24 cellular contexts compared by ENCODE assay signal in genomic region chr10:100141446-100142087, GRCh38. TPM values are rescaled to one million over a fixed set of nuclear protein-coding genes. Genes with fewer than 3 reads are reported as not detected.
"Had no signal": no experiment of that assay in that cellular context is flagged by ENCODE, and none has a peak within 500 bp of the region (broad histone marks: within the 10 kb centered on the region; RNA-seq: fewer than 3 reads in every experiment).

No MANE protein-coding gene starts in this region.

- H3K9me3 ChIP-seq: SJSA1 had no signal

- FAIRE-seq: HTR-8/SVneo, RCC 7860 had no signal

- H3K9ac ChIP-seq: KMS-11 had no signal

- H3K27ac ChIP-seq: HL-60, KMS-11, SJSA1, SK-N-MC had no signal

- H3K4me3 ChIP-seq: SJSA1, SK-N-MC had no signal

- ATAC-seq: T-cell had no signal

- H3K4me2 ChIP-seq: KMS-11 had no signal

- H3K4me1 ChIP-seq: SJSA1 had no signal

- DNase-seq: Kasumi-1, MM.1S, NCI-H1092 treated with DMSO at 0.1 percent for 48 hours, NCI-H1436, NCI-H187, NCI-H2029, NCI-H2081 treated with DMSO at 0.1 percent for 48 hours, NCI-H2171 treated with DMSO at 0.1 percent for 48 hours, NCI-H345, NCI-H446 treated with DMSO at 0.1 percent for 48 hours, NCI-H510A treated with DMSO at 0.1 percent for 48 hours, NCI-H526, NCI-H82, Right ventricle myocardium superior, RPMI8226, SIG-M5, T-cell had no signal

- H3K36me3 ChIP-seq: SJSA1 had no signal

RNA-seq across cellular contexts. Expression of gene CPN1, which starts 59.9 kb away (rescaled TPM):
- total RNA-seq: M059J, Right ventricle myocardium superior, SJSA1, T-cell had no signal
